In genomic region chr10:96638696-96639095, GRCh38 we compare ENCODE assay signal across 22 cellular contexts.
"Had no signal": no experiment of that assay in that cellular context is flagged by ENCODE, and none has a peak within 500 bp of the region (broad histone marks: within the 10 kb centered on the region; RNA-seq: fewer than 3 reads in every experiment).

No MANE protein-coding gene starts in this region.

- H3K9me3 Mint-ChIP-seq: immature natural killer cell, naive B cell, nephron had no signal

- ATAC-seq: gastroesophageal sphincter, left cardiac atrium had no signal

- H3K27me3 Mint-ChIP-seq: naive B cell had no signal

- H3K4me1 ChIP-seq: esophagus muscularis mucosa, gastroesophageal sphincter, parathyroid adenoma, prostate gland had no signal

- H3K9me3 ChIP-seq: esophagus muscularis mucosa, gastroesophageal sphincter, left ventricle myocardium inferior, prostate gland, right lobe of liver, stomach, thoracic aorta had no signal

- DNase-seq: cortex of kidney; dorsolateral prefrontal cortex; effector CD8-positive, alpha-beta T cell; immature natural killer cell; left cardiac atrium; left ventricle myocardium inferior; mesendoderm; naive B cell; stimulated activated CD4-positive, alpha-beta T cell treated with anti-CD3 and anti-CD28 coated beads, Interleukin-4, amount 100 ng/mL, for 1 hour; stimulated activated CD8-positive, alpha-beta memory T cell treated with anti-CD3 and anti-CD28 coated beads, Interleukin-4, amount 100 ng/mL, for 48 hours; stimulated activated naive CD4-positive, alpha-beta T cell; stomach; substantia nigra; trophoblast cell had no signal

- H3K4me3 Mint-ChIP-seq: immature natural killer cell, naive B cell, nephron had no signal

- H3K36me3 ChIP-seq: esophagus muscularis mucosa, gastroesophageal sphincter, left ventricle myocardium inferior, prostate gland, stomach, thoracic aorta had no signal

- H3K4me3 ChIP-seq: dorsolateral prefrontal cortex, esophagus muscularis mucosa, gastroesophageal sphincter, left ventricle myocardium inferior, lung, prostate gland, right lobe of liver, stomach, thoracic aorta had no signal

- H3K27me3 ChIP-seq: dorsolateral prefrontal cortex, esophagus muscularis mucosa, gastroesophageal sphincter, right lobe of liver, stomach had no signal

- H3K27ac ChIP-seq: dorsolateral prefrontal cortex, esophagus muscularis mucosa, gastroesophageal sphincter, left ventricle myocardium inferior, parathyroid adenoma, prostate gland, thoracic aorta had no signal
